Comparison of ENCODE assay signal across 8 cellular contexts in the genomic region with DNA sequence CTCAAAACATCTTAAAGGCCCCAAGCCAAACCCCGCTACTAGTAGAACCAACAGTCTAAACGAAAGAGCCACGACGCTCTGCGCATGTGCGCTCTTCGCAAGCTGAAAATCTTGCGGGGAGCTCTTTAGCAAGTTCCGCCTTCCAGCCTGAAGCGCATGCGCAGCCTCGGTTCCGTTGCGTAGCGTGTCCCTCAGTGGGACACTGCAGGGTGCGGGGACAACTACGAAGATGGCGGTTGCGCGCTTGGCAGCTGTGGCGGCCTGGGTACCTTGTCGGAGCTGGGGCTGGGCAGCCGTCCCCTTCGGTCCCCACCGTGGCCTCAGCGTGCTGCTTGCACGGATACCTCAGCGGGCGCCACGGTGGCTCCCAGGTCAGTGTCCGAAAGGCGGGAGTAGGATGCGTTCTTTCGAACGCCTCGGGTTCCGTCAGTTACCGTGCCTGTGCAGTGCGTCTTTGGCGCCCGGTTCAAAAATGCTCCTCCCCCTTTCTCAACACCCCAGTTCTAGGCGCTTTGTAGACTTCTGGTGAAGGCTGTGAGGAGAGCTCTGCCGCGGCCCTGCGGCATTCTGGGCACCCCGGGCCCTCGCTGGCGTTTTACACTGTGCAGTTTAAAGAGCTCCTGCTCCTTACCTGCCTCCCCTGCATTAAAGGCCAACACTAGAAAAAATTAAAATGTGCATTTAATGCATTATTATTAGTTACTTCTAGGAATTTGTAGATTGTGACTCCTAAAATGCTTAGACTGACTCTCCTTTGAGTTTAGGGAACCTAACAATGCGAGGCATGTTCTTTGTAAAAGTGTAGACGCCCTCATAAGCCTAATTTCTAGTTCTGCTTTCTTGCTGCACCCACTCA. TPM values are rescaled to one million over a fixed set of nuclear protein-coding genes. Genes with fewer than 3 reads are reported as not detected.
DNase-seq lines count a peak whose midpoint lies in the region; ATAC-seq and TF ChIP-seq lines count a peak whose summit lies in the region.

A gene (plus strand): TSS at position 194 of the 856 bp plus-strand sequence. CDS start 36 bp downstream, at position 230.

- no peaks in the 10 kb centered on the region for H3K9me3 ChIP-seq in spleen

- POLR2A ChIA-PET in WTC11 (lab: Charles Lee) = interaction anchor here (0.6 to 1.6 kb wide), 6 partner anchors 10 to 118 kb away, joined by 3 to 8 read pairs (median 4); a partner anchor contains a TSS

- in situ Hi-C loops in ACHN (cut with HindIII; ENCODE audit: low pct_ligation_motif_present, low pct_unique_long_range_greater_than_20kb, low sequenced_read_pairs) = no loop called here

- 0 to 1% (median 0%) methylated on average over 11 to 50 of the region's 50 CpGs for WGBS in spleen, 5 donors

- peaks cover 0 to 22% (median 6%) of the 10 kb centered on the region in 6 donors for H3K36me3 ChIP-seq in spleen

- H3K9me3 Mint-ChIP-seq in WTC11 = no peaks in the 10 kb centered on the region

- DNase-seq in ACHN (peak; percentile 97), NCI-H2227 treated with DMSO at 0.1 percent for 48 hours (lab: John Stamatoyannopoulos, UW) (peak; percentile 96), WTC11 (ENCODE audit: low spot score) (peak; percentile 93), caudate nucleus (lab: John Stamatoyannopoulos, UW) (peak; percentile 34 to 97 (median 93)), inferior parietal cortex (ENCODE audit: extremely low spot score) (peak; percentile 99), spleen (peak; percentile 99)

- no peaks in the 10 kb centered on the region for H3K27me3 ChIP-seq in spleen (replicated peaks in 1 of 7)

- peaks cover 20 to 55% (median 40%) of the 10 kb centered on the region in 6 donors for H3K4me1 ChIP-seq in spleen

- CTCF ChIA-PET in WTC11 (lab: Charles Lee) = interaction anchor here (0.8 to 4.4 kb wide), 18 partner anchors 9 to 401 kb away, joined by 3 to 51 read pairs (median 4); a partner anchor contains a TSS

- intact Hi-C loops in spleen (cut with DNase I; ENCODE audit: low total_unique reads) = no loop called here

- H3K36me3 Mint-ChIP-seq in WTC11 = peaks cover 5% of the 10 kb centered on the region; the same call in 1 of the 2 replicates

- H3K4me1 Mint-ChIP-seq in WTC11 = peaks cover 13% of the 10 kb centered on the region

- peak in 2 of 3 donors; percentile 79 to 91 for TF ChIP-seq POLR2A in spleen (IDR thresholded peaks at IDR 0.05)

- H3K4me3 ChIP-seq in spleen = peak within 1 kb of the TSS; percentile 76 to 94 (median 88)

- H3K27ac Mint-ChIP-seq in WTC11 = peak within 1 kb of the TSS; percentile 88

- H3K4me3 Mint-ChIP-seq in WTC11 = peak within 1 kb of the TSS; percentile 83

- ATAC-seq in GM18870 (IDR thresholded peaks at IDR 0.05; ENCODE audit: unreplicated experiment) (peak; percentile 91), HG03135 (IDR thresholded peaks at IDR 0.05; ENCODE audit: unreplicated experiment) (peak; percentile 94), WTC11 (peak; percentile 96)

- H3K27ac ChIP-seq in caudate nucleus (ENCODE audit: low read depth, low read length) (peak within 1 kb of the TSS; percentile 82), spleen (peak within 1 kb of the TSS; percentile 86 to 93 (median 92))

- no peaks in the 10 kb centered on the region for H3K27me3 Mint-ChIP-seq in WTC11 (ENCODE audit: low read depth)

- TF ChIP-seq CTCF in WTC11 (IDR thresholded peaks at IDR 0.05) = no peak
- peak in 1 of 11 experiments; percentile 18 for TF ChIP-seq CTCF in spleen (IDR thresholded peaks at IDR 0.05 in 8 of 11, conservative IDR thresholded peaks at IDR 0.05 in 3 of 11)

TF ChIP-seq in WTC11, 78 proteins besides CTCF, POLR2A, EP300 and RAD21 (continues in another document):
- TF ChIP-seq, protein P1, sequence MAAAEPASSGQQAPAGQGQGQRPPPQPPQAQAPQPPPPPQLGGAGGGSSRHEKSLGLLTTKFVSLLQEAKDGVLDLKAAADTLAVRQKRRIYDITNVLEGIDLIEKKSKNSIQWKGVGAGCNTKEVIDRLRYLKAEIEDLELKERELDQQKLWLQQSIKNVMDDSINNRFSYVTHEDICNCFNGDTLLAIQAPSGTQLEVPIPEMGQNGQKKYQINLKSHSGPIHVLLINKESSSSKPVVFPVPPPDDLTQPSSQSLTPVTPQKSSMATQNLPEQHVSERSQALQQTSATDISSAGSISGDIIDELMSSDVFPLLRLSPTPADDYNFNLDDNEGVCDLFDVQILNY (CRISPR knock-in tag; IDR thresholded peaks at IDR 0.05) = peak; percentile 71; the same call in 1 of the 2 replicates
- TF ChIP-seq, protein P2, sequence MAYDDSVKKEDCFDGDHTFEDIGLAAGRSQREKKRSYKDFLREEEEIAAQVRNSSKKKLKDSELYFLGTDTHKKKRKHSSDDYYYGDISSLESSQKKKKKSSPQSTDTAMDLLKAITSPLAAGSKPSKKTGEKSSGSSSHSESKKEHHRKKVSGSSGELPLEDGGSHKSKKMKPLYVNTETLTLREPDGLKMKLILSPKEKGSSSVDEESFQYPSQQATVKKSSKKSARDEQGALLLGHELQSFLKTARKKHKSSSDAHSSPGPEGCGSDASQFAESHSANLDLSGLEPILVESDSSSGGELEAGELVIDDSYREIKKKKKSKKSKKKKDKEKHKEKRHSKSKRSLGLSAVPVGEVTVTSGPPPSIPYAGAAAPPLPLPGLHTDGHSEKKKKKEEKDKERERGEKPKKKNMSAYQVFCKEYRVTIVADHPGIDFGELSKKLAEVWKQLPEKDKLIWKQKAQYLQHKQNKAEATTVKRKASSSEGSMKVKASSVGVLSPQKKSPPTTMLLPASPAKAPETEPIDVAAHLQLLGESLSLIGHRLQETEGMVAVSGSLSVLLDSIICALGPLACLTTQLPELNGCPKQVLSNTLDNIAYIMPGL (CRISPR knock-in tag; IDR thresholded peaks at IDR 0.05) = peak; percentile 34; the same call in 1 of the 2 replicates
- TF ChIP-seq, protein P3, sequence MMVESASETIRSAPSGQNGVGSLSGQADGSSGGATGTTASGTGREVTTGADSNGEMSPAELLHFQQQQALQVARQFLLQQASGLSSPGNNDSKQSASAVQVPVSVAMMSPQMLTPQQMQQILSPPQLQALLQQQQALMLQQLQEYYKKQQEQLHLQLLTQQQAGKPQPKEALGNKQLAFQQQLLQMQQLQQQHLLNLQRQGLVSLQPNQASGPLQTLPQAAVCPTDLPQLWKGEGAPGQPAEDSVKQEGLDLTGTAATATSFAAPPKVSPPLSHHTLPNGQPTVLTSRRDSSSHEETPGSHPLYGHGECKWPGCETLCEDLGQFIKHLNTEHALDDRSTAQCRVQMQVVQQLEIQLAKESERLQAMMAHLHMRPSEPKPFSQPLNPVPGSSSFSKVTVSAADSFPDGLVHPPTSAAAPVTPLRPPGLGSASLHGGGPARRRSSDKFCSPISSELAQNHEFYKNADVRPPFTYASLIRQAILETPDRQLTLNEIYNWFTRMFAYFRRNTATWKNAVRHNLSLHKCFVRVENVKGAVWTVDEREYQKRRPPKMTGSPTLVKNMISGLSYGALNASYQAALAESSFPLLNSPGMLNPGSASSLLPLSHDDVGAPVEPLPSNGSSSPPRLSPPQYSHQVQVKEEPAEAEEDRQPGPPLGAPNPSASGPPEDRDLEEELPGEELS (CRISPR knock-in tag; IDR thresholded peaks at IDR 0.05) = peak; percentile 89; the same call in 1 of the 2 replicates
- peak; percentile 83 for TF ChIP-seq FOXK1 (CRISPR knock-in tag; IDR thresholded peaks at IDR 0.05)
- no peak for TF ChIP-seq IRF2 (CRISPR knock-in tag; IDR thresholded peaks at IDR 0.05; ENCODE audit: borderline replicate concordance, low read depth)
- TF ChIP-seq FOXP1 (CRISPR knock-in tag; IDR thresholded peaks at IDR 0.05; ENCODE audit: borderline replicate concordance) = peak; percentile 75; the same call in 1 of the 2 replicates
- TF ChIP-seq, protein P4, sequence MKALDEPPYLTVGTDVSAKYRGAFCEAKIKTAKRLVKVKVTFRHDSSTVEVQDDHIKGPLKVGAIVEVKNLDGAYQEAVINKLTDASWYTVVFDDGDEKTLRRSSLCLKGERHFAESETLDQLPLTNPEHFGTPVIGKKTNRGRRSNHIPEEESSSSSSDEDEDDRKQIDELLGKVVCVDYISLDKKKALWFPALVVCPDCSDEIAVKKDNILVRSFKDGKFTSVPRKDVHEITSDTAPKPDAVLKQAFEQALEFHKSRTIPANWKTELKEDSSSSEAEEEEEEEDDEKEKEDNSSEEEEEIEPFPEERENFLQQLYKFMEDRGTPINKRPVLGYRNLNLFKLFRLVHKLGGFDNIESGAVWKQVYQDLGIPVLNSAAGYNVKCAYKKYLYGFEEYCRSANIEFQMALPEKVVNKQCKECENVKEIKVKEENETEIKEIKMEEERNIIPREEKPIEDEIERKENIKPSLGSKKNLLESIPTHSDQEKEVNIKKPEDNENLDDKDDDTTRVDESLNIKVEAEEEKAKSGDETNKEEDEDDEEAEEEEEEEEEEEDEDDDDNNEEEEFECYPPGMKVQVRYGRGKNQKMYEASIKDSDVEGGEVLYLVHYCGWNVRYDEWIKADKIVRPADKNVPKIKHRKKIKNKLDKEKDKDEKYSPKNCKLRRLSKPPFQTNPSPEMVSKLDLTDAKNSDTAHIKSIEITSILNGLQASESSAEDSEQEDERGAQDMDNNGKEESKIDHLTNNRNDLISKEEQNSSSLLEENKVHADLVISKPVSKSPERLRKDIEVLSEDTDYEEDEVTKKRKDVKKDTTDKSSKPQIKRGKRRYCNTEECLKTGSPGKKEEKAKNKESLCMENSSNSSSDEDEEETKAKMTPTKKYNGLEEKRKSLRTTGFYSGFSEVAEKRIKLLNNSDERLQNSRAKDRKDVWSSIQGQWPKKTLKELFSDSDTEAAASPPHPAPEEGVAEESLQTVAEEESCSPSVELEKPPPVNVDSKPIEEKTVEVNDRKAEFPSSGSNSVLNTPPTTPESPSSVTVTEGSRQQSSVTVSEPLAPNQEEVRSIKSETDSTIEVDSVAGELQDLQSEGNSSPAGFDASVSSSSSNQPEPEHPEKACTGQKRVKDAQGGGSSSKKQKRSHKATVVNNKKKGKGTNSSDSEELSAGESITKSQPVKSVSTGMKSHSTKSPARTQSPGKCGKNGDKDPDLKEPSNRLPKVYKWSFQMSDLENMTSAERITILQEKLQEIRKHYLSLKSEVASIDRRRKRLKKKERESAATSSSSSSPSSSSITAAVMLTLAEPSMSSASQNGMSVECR (CRISPR knock-in tag; IDR thresholded peaks at IDR 0.05; ENCODE audit: borderline replicate concordance) = 0 out of 2 replicates have a peak, but pooled peaks have one; percentile 32
- no peak for TF ChIP-seq ZNF396 (CRISPR knock-in tag; IDR thresholded peaks at IDR 0.05; ENCODE audit: borderline replicate concordance)
- peak; percentile 82; the same call in 1 of the 2 replicates for TF ChIP-seq MYBL2 (CRISPR knock-in tag; IDR thresholded peaks at IDR 0.05)
- 0 out of 2 replicates have a peak, but pooled peaks have one; percentile 59 for TF ChIP-seq ZNF232 (CRISPR knock-in tag; IDR thresholded peaks at IDR 0.05)
- TF ChIP-seq NFYB (CRISPR knock-in tag; conservative IDR thresholded peaks at IDR 0.05; ENCODE audit: low read depth) = no peak
- TF ChIP-seq NFE2L1 (CRISPR knock-in tag; IDR thresholded peaks at IDR 0.05) = 0 out of 2 replicates have a peak, but pooled peaks have one; percentile 63
- peak; percentile 69; the same call in 1 of the 2 replicates for TF ChIP-seq ETV6 (CRISPR knock-in tag; IDR thresholded peaks at IDR 0.05)

RNA-seq across cellular contexts. Expression of the gene that starts here (rescaled TPM):
- total RNA-seq in WTC11 (2021) (27.6 to 32.4 TPM (median 29.2 TPM) in 3 replicates), spleen (10 to 100 TPM; 24.7 to 34.8 (median 31.3) TPM)
- 10 to 100 TPM; 24.2 to 26.4 (median 25.6) TPM for polyA plus RNA-seq in spleen

Comparison
In these comparisons a context has a peak if more than half of its experiments do, and no peak if none do; other contexts are left out.
1. Peak in every context shown above with its lines: DNase-seq, ATAC-seq, H3K4me3 ChIP-seq and H3K27ac ChIP-seq.